ENCODE assay signal across 28 cellular contexts in genomic region chr2:123116595-123116994, GRCh38.
"Had no signal": no experiment of that assay in that cellular context is flagged by ENCODE, and none has a peak within 500 bp of the region (broad histone marks: within the 10 kb centered on the region; RNA-seq: fewer than 3 reads in every experiment).

No MANE protein-coding gene starts in this region.

- H3K4me1 ChIP-seq: stomach, suprapubic skin, testis, thyroid gland, tibial artery, tibial nerve, transverse colon, upper lobe of left lung, upper lobe of right lung, uterus, vagina had no signal

- H3K4me3 Mint-ChIP-seq: stimulated activated effector memory CD8-positive, alpha-beta T cell treated with anti-CD3 and anti-CD28 coated beads, Interleukin-12 subunit alpha, Interleukin-12 subunit beta, amount 100 ng/mL, for 72 hours; stimulated activated memory B cell treated with anti-CD40 and anti-IgM and Interleukin-4, amounts not matched to agents 10 μg/mL and 1 μg/mL and 100 μg/mL, for 72 hours; stimulated activated naive B cell treated with anti-CD40 and anti-IgM and Interleukin-4, amounts not matched to agents 10 μg/mL and 1 μg/mL and 100 μg/mL, for 72 hours; stimulated activated naive CD8-positive, alpha-beta T cell treated with anti-CD3 and anti-CD28 coated beads, Interleukin-15, amount 100 ng/mL, for 72 hours; stimulated activated naive CD8-positive, alpha-beta T cell treated with anti-CD3 and anti-CD28 coated beads, Interleukin-15, Interleukin-2, amounts not matched to agents 100 ng/mL and 50 ng/mL, for 24 hours; type B pancreatic cell had no signal

- H3K27ac ChIP-seq: stomach, suprapubic skin, testis, thoracic aorta, thyroid gland, tibial artery, tibial nerve, transverse colon, upper lobe of left lung, upper lobe of right lung, uterus, vagina had no signal

- H3K9me3 ChIP-seq: testis, thoracic aorta, thyroid gland, upper lobe of right lung, uterus, vagina had no signal

- H3K27me3 ChIP-seq: stomach, suprapubic skin, testis, thyroid gland, tibial artery, tibial nerve, transverse colon, upper lobe of left lung, upper lobe of right lung, uterus, vagina had no signal

- H3K9me3 Mint-ChIP-seq: stimulated activated memory B cell treated with anti-CD40 and anti-IgM and Interleukin-4, amounts not matched to agents 10 μg/mL and 1 μg/mL and 100 μg/mL, for 72 hours had no signal

- ATAC-seq: stimulated activated effector memory CD8-positive, alpha-beta T cell treated with anti-CD3 and anti-CD28 coated beads, Interleukin-12 subunit alpha, Interleukin-12 subunit beta, amount 100 ng/mL, for 72 hours; stimulated activated memory B cell treated with anti-CD40 and anti-IgM and Interleukin-4, amounts not matched to agents 10 μg/mL and 1 μg/mL and 100 μg/mL, for 72 hours; stimulated activated naive B cell treated with anti-CD40 and anti-IgM and Interleukin-4, amounts not matched to agents 10 μg/mL and 1 μg/mL and 100 μg/mL, for 72 hours; stimulated activated naive CD8-positive, alpha-beta T cell treated with anti-CD3 and anti-CD28 coated beads, Interleukin-15, amount 100 ng/mL, for 72 hours; stimulated activated naive CD8-positive, alpha-beta T cell treated with anti-CD3 and anti-CD28 coated beads, Interleukin-15, Interleukin-2, amounts not matched to agents 100 U/mL and 50 U/mL, for 24 hours; upper lobe of right lung had no signal

- H3K27me3 Mint-ChIP-seq: stimulated activated memory B cell treated with anti-CD40 and anti-IgM and Interleukin-4, amounts not matched to agents 10 μg/mL and 1 μg/mL and 100 μg/mL, for 72 hours; stimulated activated naive B cell treated with anti-CD40 and anti-IgM and Interleukin-4, amounts not matched to agents 10 μg/mL and 1 μg/mL and 100 μg/mL, for 72 hours; stimulated activated naive CD8-positive, alpha-beta T cell treated with anti-CD3 and anti-CD28 coated beads, Interleukin-15, amount 100 ng/mL, for 72 hours; stimulated activated naive CD8-positive, alpha-beta T cell treated with anti-CD3 and anti-CD28 coated beads, Interleukin-15, Interleukin-2, amounts not matched to agents 100 ng/mL and 50 ng/mL, for 24 hours; type B pancreatic cell had no signal

- H3K27ac Mint-ChIP-seq: stimulated activated effector memory CD8-positive, alpha-beta T cell treated with anti-CD3 and anti-CD28 coated beads, Interleukin-12 subunit alpha, Interleukin-12 subunit beta, amount 100 ng/mL, for 72 hours; stimulated activated memory B cell treated with anti-CD40 and anti-IgM and Interleukin-4, amounts not matched to agents 10 μg/mL and 1 μg/mL and 100 μg/mL, for 72 hours; stimulated activated naive B cell treated with anti-CD40 and anti-IgM and Interleukin-4, amounts not matched to agents 10 μg/mL and 1 μg/mL and 100 μg/mL, for 72 hours; stimulated activated naive CD8-positive, alpha-beta T cell treated with anti-CD3 and anti-CD28 coated beads, Interleukin-15, amount 100 ng/mL, for 72 hours; stimulated activated naive CD8-positive, alpha-beta T cell treated with anti-CD3 and anti-CD28 coated beads, Interleukin-15, Interleukin-2, amounts not matched to agents 100 ng/mL and 50 ng/mL, for 24 hours; type B pancreatic cell had no signal

- H3K4me1 Mint-ChIP-seq: stimulated activated effector memory CD8-positive, alpha-beta T cell treated with anti-CD3 and anti-CD28 coated beads, Interleukin-12 subunit alpha, Interleukin-12 subunit beta, amount 100 ng/mL, for 72 hours; stimulated activated memory B cell treated with anti-CD40 and anti-IgM and Interleukin-4, amounts not matched to agents 10 μg/mL and 1 μg/mL and 100 μg/mL, for 72 hours; stimulated activated naive B cell treated with anti-CD40 and anti-IgM and Interleukin-4, amounts not matched to agents 10 μg/mL and 1 μg/mL and 100 μg/mL, for 72 hours; stimulated activated naive CD8-positive, alpha-beta T cell treated with anti-CD3 and anti-CD28 coated beads, Interleukin-15, amount 100 ng/mL, for 72 hours had no signal

- H3K36me3 Mint-ChIP-seq: stimulated activated effector memory CD8-positive, alpha-beta T cell treated with anti-CD3 and anti-CD28 coated beads, Interleukin-12 subunit alpha, Interleukin-12 subunit beta, amount 100 ng/mL, for 72 hours; stimulated activated memory B cell treated with anti-CD40 and anti-IgM and Interleukin-4, amounts not matched to agents 10 μg/mL and 1 μg/mL and 100 μg/mL, for 72 hours; stimulated activated naive B cell treated with anti-CD40 and anti-IgM and Interleukin-4, amounts not matched to agents 10 μg/mL and 1 μg/mL and 100 μg/mL, for 72 hours; type B pancreatic cell had no signal

- H3K36me3 ChIP-seq: stomach, suprapubic skin, thoracic aorta, thyroid gland, tibial artery, tibial nerve, transverse colon, upper lobe of left lung, upper lobe of right lung, uterus, vagina had no signal

- H3K4me3 ChIP-seq: stomach, suprapubic skin, testis, thoracic aorta, thyroid gland, tibial artery, tibial nerve, transverse colon, upper lobe of left lung, upper lobe of right lung, uterus, vagina had no signal

- DNase-seq: stimulated activated CD4-positive, alpha-beta T cell treated with anti-CD3 and anti-CD28 coated beads, Interleukin-2, amount 100 ng/mL, for 48 hours; stimulated activated CD4-positive, alpha-beta T cell treated with anti-CD3 and anti-CD28 coated beads, Interleukin-4, amount 100 ng/mL, for 1 hour; stimulated activated CD4-positive, alpha-beta T cell treated with anti-CD3 and anti-CD28 coated beads, Interleukin-4, amount 100 ng/mL, for 24 hours; stimulated activated CD4-positive, alpha-beta T cell treated with anti-CD3 and anti-CD28 coated beads, Interleukin-4, amount 100 ng/mL, for 4 hours; stimulated activated CD8-positive, alpha-beta memory T cell treated with anti-CD3 and anti-CD28 coated beads, Interleukin-4, amount 100 ng/mL, for 48 hours; stimulated activated naive B cell treated with anti-CD40 and anti-IgM and Interleukin-4, amounts not matched to agents 10 μg/mL and 1 μg/mL and 100 μg/mL, for 72 hours; stimulated activated naive CD4-positive, alpha-beta T cell; stimulated activated naive CD4-positive, alpha-beta T cell treated with Interleukin-2 at 50 U/mL for 16 hours; stimulated activated naive CD8-positive, alpha-beta T cell treated with anti-CD3 and anti-CD28 coated beads, Interleukin-15, amount 100 ng/mL, for 72 hours; stimulated activated naive CD8-positive, alpha-beta T cell treated with anti-CD3 and anti-CD28 coated beads, Interleukin-15, Interleukin-2, amounts not matched to agents 100 U/mL and 50 U/mL, for 24 hours; stomach; substantia nigra; testis; thyroid gland; tibial artery; transverse colon; trophoblast cell; upper lobe of left lung; upper lobe of right lung; uterus had no signal
